ENCODE assay signal across 13 cellular contexts in genomic region chr19:46729696-46730095, GRCh38. TPM values are rescaled to one million over a fixed set of nuclear protein-coding genes. Genes with fewer than 3 reads are reported as not detected.
DNase-seq lines count a peak whose midpoint lies in the region; ATAC-seq, FAIRE-seq and TF ChIP-seq lines count a peak whose summit lies in the region.
"Had no signal": no experiment of that assay in that cellular context is flagged by ENCODE, and none has a peak within 500 bp of the region (broad histone marks: within the 10 kb centered on the region; RNA-seq: fewer than 3 reads in every experiment).

No MANE protein-coding gene starts in this region.

- no peak overlapping the region for H4K91ac ChIP-seq in IMR-90 (ENCODE audit: insufficient read depth, low read depth, low read length)

- H2AFZ ChIP-seq in IMR-90 (replicated peaks; ENCODE audit: low read length, poor library complexity) (no peak overlapping the region), GM12878 (ENCODE audit: control insufficient read depth, low read depth, low read length) (no peak overlapping the region), osteoblast (ENCODE audit: low read length) (no peak overlapping the region)

- 100% methylated on average over 1 of the region's 7 CpGs; no CpG with 5 or more reads in 1 of the 2 experiments for WGBS in IMR-90 (ENCODE audit: extremely low coverage in 2 of 2, insufficient read length in 1 of 2), 2 experiments
- WGBS in GM12878 (ENCODE audit: insufficient coverage, insufficient replicate concordance, low lambda C conversion rate, missing lambda C conversion rate): 63% methylated on average over 7 of the region's 7 CpGs

- H4K5ac ChIP-seq in IMR-90 (ENCODE audit: low read depth, low read length): no peak overlapping the region

- dilution Hi-C loops in IMR-90 (cut with HindIII; ENCODE audit: low sequenced_read_pairs, unreplicated experiment): no loop called here

- no peak overlapping the region for H3K23ac ChIP-seq in IMR-90 (ENCODE audit: low read depth, low read length)

- H3K36me3 ChIP-seq in BLaER1 treated with 17β-estradiol and CSF1 and Interleukin-3, amounts not matched to agents 10 nM and 100 nM: peaks cover 72 to 100% (median 96%) of the 10 kb centered on the region in 11 experiments
- H3K36me3 ChIP-seq in IMR-90 (ENCODE audit: control insufficient read depth, insufficient read depth, low read length) (peaks cover 78% of the 10 kb centered on the region), GM12878 (ENCODE audit: control insufficient read depth in 2 of 2, insufficient read depth in 2 of 2, low read length in 1 of 2) (peaks cover 50 to 81% of the 10 kb centered on the region in 2 experiments), osteoblast (ENCODE audit: insufficient read depth, low read length) (peaks cover 80% of the 10 kb centered on the region), HAP-1 (replicated peaks) (peaks cover 94% of the 10 kb centered on the region)

- peaks cover 17% of the 10 kb centered on the region; the same call in 1 of the 2 replicates for H3K9me1 ChIP-seq in IMR-90 (ENCODE audit: insufficient read depth, low read length)

- DNase-seq in IMR-90 (no peak), GM12878 (ENCODE audit: low read depth, low spot score) (no peak), osteoblast (ENCODE audit: insufficient read length, low spot score, missing footprints) (no peak), NCI-H1092 (lab: John Stamatoyannopoulos, UW) (no peak), kidney tubule cell (ENCODE audit: low spot score) (no peak), epidermal melanocyte (ENCODE audit: insufficient read length, low spot score) (no peak), HAP-1 (ENCODE audit: low spot score in 2 of 2) (no peak)
- DNase-seq: CD4-positive, CD25-positive, alpha-beta regulatory T cell; DMS53; GF-D8 had no signal

- TF ChIP-seq EP300 in GM12878 (IDR thresholded peaks at IDR 0.05; ENCODE audit: borderline replicate concordance in 1 of 2, control insufficient read depth in 1 of 2, low read depth in 2 of 2, low read length in 2 of 2): no peak

- no peak overlapping the region for H3K56ac ChIP-seq in IMR-90 (ENCODE audit: extremely low read depth, insufficient read depth, low read length)

- no peak for FAIRE-seq in GM12878 (lab: Jason Lieb, UNC)
- FAIRE-seq: A549, H54 had no signal

- H3K14ac ChIP-seq in IMR-90 (replicated peaks; ENCODE audit: low read depth, low read length): no peak overlapping the region

- TF ChIP-seq RAD21 in IMR-90 (IDR thresholded peaks at IDR 0.05; ENCODE audit: low read length) (no peak), GM12878 (IDR thresholded peaks at IDR 0.05; ENCODE audit: insufficient read depth, low read depth, low read length) (no peak)

- ATAC-seq in IMR-90 (ENCODE audit: low read depth) (no peak), GM12878 (peak; percentile 10; the same call in 2 of the 3 replicates)

- H3K79me2 ChIP-seq in GM12878 (ENCODE audit: control insufficient read depth, insufficient read depth, low read length): peaks cover 3% of the 10 kb centered on the region; the same call in 1 of the 2 replicates
- peaks cover 74% of the 10 kb centered on the region for H3K79me2 ChIP-seq in osteoblast (ENCODE audit: insufficient read depth, low read length)

- peaks cover 37 to 85% of the 10 kb centered on the region in 2 experiments for H3K79me1 ChIP-seq in IMR-90 (ENCODE audit: low read depth in 1 of 2, low read length in 2 of 2)

- no peak overlapping the region for H3K18ac ChIP-seq in IMR-90 (ENCODE audit: low read depth, low read length)

- SMC1A ChIA-PET in GM12878 (lab: Charles Lee; ENCODE audit: uncharacterized antibody, unreplicated experiment): interaction anchor here (0.6 to 2.3 kb wide), 6 partner anchors 12 to 73 kb away, joined by 3 to 21 read pairs (median 4); partner anchors contain the start of gene DACT3

- in situ Hi-C loops in IMR-90 (cut with MboI; ENCODE audit: low sequenced_read_pairs): no loop called here
- in situ Hi-C loops in GM12878 (cut with MboI): no loop called here
- in situ Hi-C loops in HAP-1 (cut with MboI; ENCODE audit: low sequenced_read_pairs): no loop called here

- H2AK9ac ChIP-seq in IMR-90 (replicated peaks; ENCODE audit: low read depth, low read length, poor library complexity): peak overlapping the region; percentile 69

- no peak overlapping the region for H2BK120ac ChIP-seq in IMR-90 (ENCODE audit: low read depth, low read length)

- CTCF ChIA-PET in IMR-90 (lab: Yijun Ruan, JAX) (interaction anchor here (1.8 kb wide), 1 partner anchor 12 kb away, joined by 8 read pairs; no protein-coding TSS in a partner anchor), GM12878 (lab: Yijun Ruan, JAX) (interaction anchor here (0.7 to 6.0 kb wide), 14 partner anchors 10 to 202 kb away, joined by 3 to 78 read pairs (median 6); partner anchors contain the start of genes DACT3 and PRKD2)

- H3K9me3 ChIP-seq in BLaER1 treated with 17β-estradiol and CSF1 and Interleukin-3, amounts not matched to agents 10 nM and 100 nM (replicated peaks in 1 of 11): no peaks in the 10 kb centered on the region
- no peaks in the 10 kb centered on the region for H3K9me3 ChIP-seq in IMR-90 (ENCODE audit: control insufficient read depth, insufficient read depth, low read length)
- H3K9me3 ChIP-seq in GM12878 (replicated peaks; ENCODE audit: control insufficient read depth, insufficient read depth, low read length): no peaks in the 10 kb centered on the region
- H3K9me3 ChIP-seq in osteoblast (ENCODE audit: low read depth, low read length): no peaks in the 10 kb centered on the region
- H3K9me3 ChIP-seq in HAP-1: no peaks in the 10 kb centered on the region
- H3K9me3 ChIP-seq: A549 had no signal

- H3K27ac ChIP-seq in BLaER1 treated with 17β-estradiol and CSF1 and Interleukin-3, amounts not matched to agents 10 nM and 100 nM: peak overlapping the region in 6 of 11 experiments; percentile 5 to 54 (median 34); a peak in 9 of 22 replicates
- H3K27ac ChIP-seq in IMR-90 (ENCODE audit: insufficient read depth, low read length) (no peak overlapping the region), GM12878 (ENCODE audit: control insufficient read depth, insufficient read depth) (no peak overlapping the region), osteoblast (ENCODE audit: low read depth, low read length) (peak overlapping the region; percentile 91)

- H4K20me1 ChIP-seq in BLaER1 treated with 17β-estradiol and CSF1 and Interleukin-3, amounts not matched to agents 10 nM and 100 nM: peaks cover 93 to 100% (median 99%) of the 10 kb centered on the region in 11 experiments
- H4K20me1 ChIP-seq in IMR-90 (ENCODE audit: insufficient read depth, low read length) (peaks cover 75% of the 10 kb centered on the region), GM12878 (ENCODE audit: control insufficient read depth, insufficient read depth) (no peaks in the 10 kb centered on the region; the same call in none of the 2 replicates), osteoblast (ENCODE audit: insufficient read depth, low read length) (peaks cover 79% of the 10 kb centered on the region)

- intact Hi-C loops in IMR-90 (cut with micrococcal nuclease): no loop called here
- intact Hi-C loops in GM12878 (cut with micrococcal nuclease; ENCODE audit: unreplicated experiment): loop anchor here (5.0 kb wide), 1 partner anchor 37 kb away; no protein-coding TSS in a partner anchor

- no peak overlapping the region for H2BK15ac ChIP-seq in IMR-90 (ENCODE audit: low read depth, low read length)

- peak overlapping the region; percentile 77 to 99 (median 95) for H3K4me2 ChIP-seq in BLaER1 treated with 17β-estradiol and CSF1 and Interleukin-3, amounts not matched to agents 10 nM and 100 nM
- H3K4me2 ChIP-seq in IMR-90 (ENCODE audit: low read depth, low read length) (no peak overlapping the region), GM12878 (ENCODE audit: control insufficient read depth, insufficient read depth) (no peak overlapping the region), osteoblast (ENCODE audit: insufficient read depth, low read length) (no peak overlapping the region)
- H3K4me2 ChIP-seq: A549 had no signal

- TF ChIP-seq CTCF in IMR-90 (conservative IDR thresholded peaks at IDR 0.05; ENCODE audit: low read depth, low read length) (no peak), GM12878 (IDR thresholded peaks at IDR 0.05 in 2 of 3, conservative IDR thresholded peaks at IDR 0.05 in 1 of 3; ENCODE audit: control insufficient read depth in 2 of 3, extremely low read depth in 1 of 3, insufficient read depth in 1 of 3, low read depth in 3 of 3, low read length in 3 of 3) (no peak), osteoblast (IDR thresholded peaks at IDR 0.05; ENCODE audit: extremely low read depth, low read depth, low read length) (no peak)

- H3K9ac ChIP-seq in BLaER1 treated with 17β-estradiol and CSF1 and Interleukin-3, amounts not matched to agents 10 nM and 100 nM: peak overlapping the region in 10 of 11 experiments; percentile 5 to 68 (median 32); a peak in 14 of 22 replicates
- no peak overlapping the region for H3K9ac ChIP-seq in IMR-90 (ENCODE audit: low read depth, low read length)
- no peak overlapping the region for H3K9ac ChIP-seq in GM12878 (ENCODE audit: control insufficient read depth, insufficient read depth, low read length)

- no peak overlapping the region for H4K8ac ChIP-seq in IMR-90 (ENCODE audit: low read depth in 2 of 2, low read length in 2 of 2)

- no peak overlapping the region for H2BK20ac ChIP-seq in IMR-90 (ENCODE audit: low read depth, low read length)

- H3K4me1 ChIP-seq in BLaER1 treated with 17β-estradiol and CSF1 and Interleukin-3, amounts not matched to agents 10 nM and 100 nM: peaks cover 89 to 100% (median 96%) of the 10 kb centered on the region in 10 experiments
- peaks cover 16% of the 10 kb centered on the region for H3K4me1 ChIP-seq in IMR-90 (ENCODE audit: control insufficient read depth, insufficient read depth, low read length)
- peaks cover 10% of the 10 kb centered on the region for H3K4me1 ChIP-seq in GM12878 (ENCODE audit: control insufficient read depth, insufficient read depth, low read length)
- peaks cover 32% of the 10 kb centered on the region for H3K4me1 ChIP-seq in osteoblast (ENCODE audit: insufficient read depth, low read length)
- H3K4me1 ChIP-seq in HAP-1: no peaks in the 10 kb centered on the region

- peak overlapping the region in 1 of 10 experiments; percentile 19; a peak in 2 of 20 replicates for H3K4me3 ChIP-seq in BLaER1 treated with 17β-estradiol and CSF1 and Interleukin-3, amounts not matched to agents 10 nM and 100 nM
- H3K4me3 ChIP-seq in IMR-90 (ENCODE audit: insufficient read depth, low read depth, low read length): no peak overlapping the region
- no peak overlapping the region for H3K4me3 ChIP-seq in GM12878
- H3K4me3 ChIP-seq in osteoblast (ENCODE audit: insufficient read depth, low read length): no peak overlapping the region
- H3K4me3 ChIP-seq in HAP-1: no peak overlapping the region
- H3K4me3 ChIP-seq: A549 had no signal

- no peak overlapping the region for H3K4ac ChIP-seq in IMR-90 (ENCODE audit: low read depth, low read length)

- TF ChIP-seq POLR2A in IMR-90 (IDR thresholded peaks at IDR 0.05; ENCODE audit: low read depth, low read length): no peak
- TF ChIP-seq POLR2A in GM12878 (IDR thresholded peaks at IDR 0.05; ENCODE audit: low read depth, low read length): no peak; the same call in 1 of the 2 replicates

- no peak overlapping the region for H2BK5ac ChIP-seq in IMR-90 (ENCODE audit: low read depth, low read length, poor library complexity, severe bottlenecking)

- H3K27me3 ChIP-seq in BLaER1 treated with 17β-estradiol and CSF1 and Interleukin-3, amounts not matched to agents 10 nM and 100 nM: no peaks in the 10 kb centered on the region
- no peaks in the 10 kb centered on the region for H3K27me3 ChIP-seq in IMR-90 (ENCODE audit: control insufficient read depth, insufficient read depth, low read length)
- H3K27me3 ChIP-seq in GM12878 (replicated peaks in 1 of 2; ENCODE audit: control insufficient read depth in 2 of 2, insufficient read depth in 2 of 2, low read length in 1 of 2): no peaks in the 10 kb centered on the region
- H3K27me3 ChIP-seq in osteoblast (ENCODE audit: insufficient read depth, low read length): no peaks in the 10 kb centered on the region
- H3K27me3 ChIP-seq in HAP-1 (ENCODE audit: low read depth): no peaks in the 10 kb centered on the region

- BruUV-seq in IMR-90 (replicated peaks; lab: Mats Ljungman, UMichigan) (no TSS peak), GM12878 (replicated peaks; lab: Mats Ljungman, UMichigan) (no TSS peak)

- POLR2A ChIA-PET in IMR-90 (lab: Charles Lee; ENCODE audit: unreplicated experiment) (no interaction called here), GM12878 (lab: Charles Lee) (interaction anchor here (2.0 kb wide), 1 partner anchor 11 kb away, joined by 5 read pairs; no protein-coding TSS in a partner anchor)

- RAD21 ChIA-PET in GM12878 (lab: Charles Lee; ENCODE audit: unreplicated experiment): interaction anchor here (1.5 to 2.2 kb wide), 2 partner anchors 15 to 68 kb away, joined by 5 to 11 read pairs; partner anchors contain the start of gene DACT3

- no peak overlapping the region for H2AK5ac ChIP-seq in IMR-90 (ENCODE audit: low read depth, low read length)

RNA-seq across cellular contexts. Expression of gene PRKD2, which starts 12.8 kb away (rescaled TPM):
- total RNA-seq in IMR-90 (2012; rRNA removed): 9.9 and 10.0 TPM in 2 replicates
- polyA plus RNA-seq in IMR-90 (2012; rRNA removed): 18.8 and 19.6 TPM in 2 replicates
- polyA plus RNA-seq in IMR-90 (2012; cell fraction: cytosol; rRNA removed): 8.8 and 25.6 TPM in 2 replicates
- 44.4 and 97.9 TPM in 2 replicates for polyA plus RNA-seq in IMR-90 (2012; cell fraction: nucleus; rRNA removed; ENCODE audit: low replicate concordance)
- 23.7 and 25.9 TPM in 2 replicates for total RNA-seq in GM12878 (2013; cell fraction: nucleolus; rRNA removed)
- 25.1 and 35.4 TPM in 2 replicates for total RNA-seq in GM12878 (2014; rRNA removed)
- 13.3 and 14.4 TPM in 2 replicates for total RNA-seq in GM12878 (2014; rRNA removed; fragmentation: Illumina TruSeq; extraction: Trizol)
- 88.9 and 98.8 TPM in 2 replicates for total RNA-seq in GM12878 (2021)
- 30.7 TPM for polyA plus RNA-seq in GM12878 (2011; ENCODE audit: low read depth)
- polyA plus RNA-seq in GM12878 (2011; rRNA removed): 7.7 and 12.6 TPM in 2 replicates
- polyA plus RNA-seq in GM12878 (2011; cell fraction: cytosol; rRNA removed): 22.8 and 23.6 TPM in 2 replicates
- 70.9 and 92.1 TPM in 2 replicates for polyA plus RNA-seq in GM12878 (2011; cell fraction: nucleus; rRNA removed)
- 56.6 and 58.8 TPM in 2 replicates for polyA plus RNA-seq in GM12878 (2012)
- 16.9 and 31.3 TPM in 2 replicates for polyA plus RNA-seq in GM12878 (2014; fragmentation: Illumina TruSeq; extraction: Trizol)
- polyA plus RNA-seq in GM12878 (2014; fragmentation: Nextera tagmentation; extraction: Ambion mirVana): 10 to 100 TPM in 1 of 2 experiments, 1 to 10 TPM in 1; 2.3 to 11.8 TPM
- 34.4 and 45.7 TPM in 2 replicates for polyA plus RNA-seq in GM12878 (2014; rRNA removed)
- 10 to 100 TPM; 44.6 to 50.7 TPM for polyA plus RNA-seq in GM12878 (2016; fragmentation: Nextera tagmentation; extraction: Ambion mirVana)
- 21.4 and 38.0 TPM in 2 replicates for polyA minus RNA-seq in GM12878 (2011; rRNA and poly(A)+ RNA removed)
- 27.0 and 27.5 TPM in 2 replicates for polyA minus RNA-seq in GM12878 (2011; cell fraction: cytosol; rRNA and poly(A)+ RNA removed)
- polyA minus RNA-seq in GM12878 (2011; cell fraction: nucleus; rRNA and poly(A)+ RNA removed): 11.1 and 26.6 TPM in 2 replicates
- total RNA-seq in osteoblast: 9.0 and 9.4 TPM in 2 replicates

RNA-seq across cellular contexts. Expression of gene FKRP, which starts 16.2 kb away (rescaled TPM):
- total RNA-seq in IMR-90 (2012; rRNA removed): 5.8 and 6.1 TPM in 2 replicates
- polyA plus RNA-seq in IMR-90 (2012; rRNA removed): 25.3 and 28.5 TPM in 2 replicates
- 22.3 and 36.1 TPM in 2 replicates for polyA plus RNA-seq in IMR-90 (2012; cell fraction: cytosol; rRNA removed)
- 50.3 and 64.5 TPM in 2 replicates for polyA plus RNA-seq in IMR-90 (2012; cell fraction: nucleus; rRNA removed; ENCODE audit: low replicate concordance)
- total RNA-seq in GM12878 (2013; cell fraction: nucleolus; rRNA removed): 13.5 and 18.7 TPM in 2 replicates
- total RNA-seq in GM12878 (2014; rRNA removed): 7.9 and 10.1 TPM in 2 replicates
- total RNA-seq in GM12878 (2014; rRNA removed; fragmentation: Illumina TruSeq; extraction: Trizol): 5.8 and 6.9 TPM in 2 replicates
- 13.0 and 13.3 TPM in 2 replicates for total RNA-seq in GM12878 (2021)
- polyA plus RNA-seq in GM12878 (2011; ENCODE audit: low read depth): 5.4 TPM
- polyA plus RNA-seq in GM12878 (2011; rRNA removed): 3.3 and 4.2 TPM in 2 replicates
- polyA plus RNA-seq in GM12878 (2011; cell fraction: cytosol; rRNA removed): 4.9 and 8.7 TPM in 2 replicates
- 11.0 and 19.0 TPM in 2 replicates for polyA plus RNA-seq in GM12878 (2011; cell fraction: nucleus; rRNA removed)
- polyA plus RNA-seq in GM12878 (2012): 5.9 and 11.6 TPM in 2 replicates
- polyA plus RNA-seq in GM12878 (2014; fragmentation: Illumina TruSeq; extraction: Trizol): 8.0 and 8.7 TPM in 2 replicates
- 1 to 10 TPM; 1.3 to 1.8 TPM for polyA plus RNA-seq in GM12878 (2014; fragmentation: Nextera tagmentation; extraction: Ambion mirVana)
- polyA plus RNA-seq in GM12878 (2014; rRNA removed): 14.1 and 14.2 TPM in 2 replicates
- 1 to 10 TPM; 6.7 to 8.8 TPM for polyA plus RNA-seq in GM12878 (2016; fragmentation: Nextera tagmentation; extraction: Ambion mirVana)
- polyA minus RNA-seq in GM12878 (2011; rRNA and poly(A)+ RNA removed): 2.9 and 4.9 TPM in 2 replicates
- 1.2 and 1.5 TPM in 2 replicates for polyA minus RNA-seq in GM12878 (2011; cell fraction: cytosol; rRNA and poly(A)+ RNA removed)
- 3.6 and 4.2 TPM in 2 replicates for polyA minus RNA-seq in GM12878 (2011; cell fraction: nucleus; rRNA and poly(A)+ RNA removed)
- 18.0 and 18.5 TPM in 2 replicates for total RNA-seq in osteoblast

RNA-seq across cellular contexts. Expression of gene STRN4, which starts 16.6 kb away (rescaled TPM):
- total RNA-seq in IMR-90 (2012; rRNA removed) (36.7 and 37.8 TPM in 2 replicates), GM12878 (2014; rRNA removed) (51.1 and 54.8 TPM in 2 replicates), GM12878 (2014; rRNA removed; fragmentation: Illumina TruSeq; extraction: Trizol) (17.5 and 18.9 TPM in 2 replicates), GM12878 (2021) (55.0 and 56.1 TPM in 2 replicates), osteoblast (56.3 and 56.5 TPM in 2 replicates)
- polyA plus RNA-seq in IMR-90 (2012; rRNA removed) (112 and 127 TPM in 2 replicates), GM12878 (2011; rRNA removed) (19.7 and 26.1 TPM in 2 replicates), GM12878 (2014; fragmentation: Illumina TruSeq; extraction: Trizol) (4.5 and 16.0 TPM in 2 replicates), GM12878 (2014; fragmentation: Nextera tagmentation; extraction: Ambion mirVana) (1 to 10 TPM in 1 of 2 experiments, under 1 TPM in 1; 0.42 to 1.6 TPM), GM12878 (2014; rRNA removed) (62.8 and 65.4 TPM in 2 replicates), GM12878 (2016; fragmentation: Nextera tagmentation; extraction: Ambion mirVana) (10 to 100 TPM in 1 of 2 experiments, 1 to 10 TPM in 1; 6.6 to 27.9 TPM)
- 111 and 127 TPM in 2 replicates for polyA plus RNA-seq in IMR-90 (2012; cell fraction: cytosol; rRNA removed)
- 158 and 365 TPM in 2 replicates for polyA plus RNA-seq in IMR-90 (2012; cell fraction: nucleus; rRNA removed; ENCODE audit: low replicate concordance)
- 77.4 and 81.2 TPM in 2 replicates for total RNA-seq in GM12878 (2013; cell fraction: nucleolus; rRNA removed)
- polyA plus RNA-seq in GM12878 (2011; ENCODE audit: low read depth): 12.4 TPM
- polyA plus RNA-seq in GM12878 (2011; cell fraction: cytosol; rRNA removed): 45.1 and 60.8 TPM in 2 replicates
- 186 and 249 TPM in 2 replicates for polyA plus RNA-seq in GM12878 (2011; cell fraction: nucleus; rRNA removed)
- polyA plus RNA-seq in GM12878 (2012): 35.8 and 44.1 TPM in 2 replicates
- 30.9 and 64.5 TPM in 2 replicates for polyA minus RNA-seq in GM12878 (2011; rRNA and poly(A)+ RNA removed)
- polyA minus RNA-seq in GM12878 (2011; cell fraction: cytosol; rRNA and poly(A)+ RNA removed): 18.6 and 18.7 TPM in 2 replicates
- polyA minus RNA-seq in GM12878 (2011; cell fraction: nucleus; rRNA and poly(A)+ RNA removed): 39.0 and 63.6 TPM in 2 replicates

RNA-seq across cellular contexts. Expression of gene SLC1A5, which starts 58.7 kb away (rescaled TPM):
- total RNA-seq in IMR-90 (2012; rRNA removed) (105 and 142 TPM in 2 replicates), GM12878 (2014; rRNA removed) (73.7 and 76.6 TPM in 2 replicates), GM12878 (2014; rRNA removed; fragmentation: Illumina TruSeq; extraction: Trizol) (35.8 and 36.2 TPM in 2 replicates), GM12878 (2021) (109 and 112 TPM in 2 replicates), osteoblast (274 and 354 TPM in 2 replicates)
- polyA plus RNA-seq in IMR-90 (2012; rRNA removed) (155 and 171 TPM in 2 replicates), GM12878 (2011; rRNA removed) (22.1 and 60.9 TPM in 2 replicates), GM12878 (2014; fragmentation: Illumina TruSeq; extraction: Trizol) (29.2 and 53.2 TPM in 2 replicates), GM12878 (2014; fragmentation: Nextera tagmentation; extraction: Ambion mirVana) (10 to 100 TPM in 1 of 2 experiments, 1 to 10 TPM in 1; 9.1 to 16.3 TPM), GM12878 (2014; rRNA removed) (60.9 and 68.9 TPM in 2 replicates), GM12878 (2016; fragmentation: Nextera tagmentation; extraction: Ambion mirVana) (100 to 1,000 TPM; 116 to 129 TPM)
- 117 and 213 TPM in 2 replicates for polyA plus RNA-seq in IMR-90 (2012; cell fraction: cytosol; rRNA removed)
- polyA plus RNA-seq in IMR-90 (2012; cell fraction: nucleus; rRNA removed; ENCODE audit: low replicate concordance): 88.4 and 128 TPM in 2 replicates
- 38.3 and 43.7 TPM in 2 replicates for total RNA-seq in GM12878 (2013; cell fraction: nucleolus; rRNA removed)
- polyA plus RNA-seq in GM12878 (2011; ENCODE audit: low read depth): 47.6 TPM
- polyA plus RNA-seq in GM12878 (2011; cell fraction: cytosol; rRNA removed): 97.3 and 105 TPM in 2 replicates
- 43.9 and 51.7 TPM in 2 replicates for polyA plus RNA-seq in GM12878 (2011; cell fraction: nucleus; rRNA removed)
- polyA plus RNA-seq in GM12878 (2012): 89.1 and 92.1 TPM in 2 replicates
- 78.3 and 105 TPM in 2 replicates for polyA minus RNA-seq in GM12878 (2011; rRNA and poly(A)+ RNA removed)
- 30.7 and 31.9 TPM in 2 replicates for polyA minus RNA-seq in GM12878 (2011; cell fraction: cytosol; rRNA and poly(A)+ RNA removed)
- polyA minus RNA-seq in GM12878 (2011; cell fraction: nucleus; rRNA and poly(A)+ RNA removed): 19.5 and 29.7 TPM in 2 replicates

Comparison
In these comparisons a context has a peak if more than half of its experiments do, and no peak if none do; other contexts are left out.
1. H3K27ac ChIP-seq: peak in BLaER1 treated with 17β-estradiol and CSF1 and Interleukin-3, amounts not matched to agents 10 nM and 100 nM (6 of 11) and osteoblast (single experiment); none in IMR-90 (single experiment) and GM12878 (single experiment).
2. H3K4me2 ChIP-seq: peak in BLaER1 treated with 17β-estradiol and CSF1 and Interleukin-3, amounts not matched to agents 10 nM and 100 nM (11 of 11); none in IMR-90 (single experiment), GM12878 (single experiment) and osteoblast (single experiment).
3. H3K9ac ChIP-seq: peak in BLaER1 treated with 17β-estradiol and CSF1 and Interleukin-3, amounts not matched to agents 10 nM and 100 nM (10 of 11); none in IMR-90 (single experiment) and GM12878 (single experiment).